ENCODE assay signal across 9 cellular contexts in genomic region chr3:160038862-160039562, GRCh38. TPM values are rescaled to one million over a fixed set of nuclear protein-coding genes. Genes with fewer than 3 reads are reported as not detected.
DNase-seq lines count a peak whose midpoint lies in the region; ATAC-seq and TF ChIP-seq lines count a peak whose summit lies in the region.
"Had no signal": no experiment of that assay in that cellular context is flagged by ENCODE, and none has a peak within 500 bp of the region (broad histone marks: within the 10 kb centered on the region; RNA-seq: fewer than 3 reads in every experiment).

No MANE protein-coding gene starts in this region.

- no peak overlapping the region for H3K23ac ChIP-seq in H9 (ENCODE audit: insufficient read length, low read depth, low read length)

- H3K79me2 ChIP-seq in H9 (ENCODE audit: insufficient read depth, low read length), result no peaks in the 10 kb centered on the region

- H2BK15ac ChIP-seq in H9 (ENCODE audit: low read depth, low read length), result no peak overlapping the region

- no peak overlapping the region for H3K27ac ChIP-seq in H9 (ENCODE audit: insufficient read length, low read depth, low read length)
- no peak overlapping the region for H3K27ac ChIP-seq in iPS-20b (ENCODE audit: low read length)
- no peak overlapping the region for H3K27ac ChIP-seq in thoracic aorta

- no peak overlapping the region for H4K5ac ChIP-seq in H9 (ENCODE audit: insufficient read length, low read depth, low read length)

- WGBS in H9 (ENCODE audit: extremely low coverage, insufficient read length, low lambda C conversion rate), result no CpG with 5 or more reads among the region's 36 CpGs

- TF ChIP-seq CTCF in CD14-positive monocyte (IDR thresholded peaks at IDR 0.05) (no peak), H9 (conservative IDR thresholded peaks at IDR 0.05) (no peak), thoracic aorta (IDR thresholded peaks at IDR 0.05) (no peak)

- H2AFZ ChIP-seq in H9 (ENCODE audit: low read length), result no peak overlapping the region

- H3K36me3 ChIP-seq in iPS-20b (ENCODE audit: insufficient read depth, low read depth, low read length) (no peaks in the 10 kb centered on the region), thoracic aorta (no peaks in the 10 kb centered on the region)

- no peaks in the 10 kb centered on the region for H3K79me1 ChIP-seq in H9 (ENCODE audit: insufficient read depth, low read depth, low read length, poor library complexity, severe bottlenecking)

- H3K4me3 Mint-ChIP-seq in CD14-positive monocyte (peak overlapping the region; percentile 59 to 90), H9 (peak overlapping the region; percentile 71 to 79)
- H3K4me3 Mint-ChIP-seq in activated T-helper 17 cell treated with anti-CD3 and anti-CD28 coated beads, Interleukin-2, amount 50 U/mL, for 72 hours, result no peak overlapping the region

- H2BK5ac ChIP-seq in H9 (ENCODE audit: insufficient read length, low read length), result no peak overlapping the region

- H3K23me2 ChIP-seq in H9 (ENCODE audit: insufficient read length, low read depth, low read length, poor library complexity, severe bottlenecking), result peaks cover 7% of the 10 kb centered on the region

- no peak overlapping the region for H3K4ac ChIP-seq in H9 (ENCODE audit: low read depth, low read length)

- H3K27me3 ChIP-seq in H9 (ENCODE audit: insufficient read depth, low read length) (no peaks in the 10 kb centered on the region; the same call in 1 of the 2 replicates), iPS-20b (ENCODE audit: insufficient read depth, low read length) (peaks cover 25% of the 10 kb centered on the region), thoracic aorta (replicated peaks; ENCODE audit: insufficient read depth) (no peaks in the 10 kb centered on the region)

- H3K27me3 Mint-ChIP-seq in CD14-positive monocyte (ENCODE audit: low read depth in 3 of 3) (peaks cover 30 to 37% (median 30%) of the 10 kb centered on the region in 3 donors), H9 (ENCODE audit: low read depth) (peaks cover 35% of the 10 kb centered on the region)
- H3K27me3 Mint-ChIP-seq in activated T-helper 17 cell treated with anti-CD3 and anti-CD28 coated beads, Interleukin-2, amount 50 U/mL, for 72 hours, result peaks cover 36% of the 10 kb centered on the region

- H3K14ac ChIP-seq in H9 (ENCODE audit: insufficient read depth, low read length), result peak overlapping the region; percentile 79

- H3K4me2 ChIP-seq in H9 (ENCODE audit: insufficient read depth, insufficient read length, low read length), result peak overlapping the region; percentile 48

- H3K4me3 ChIP-seq in iPS-20b (ENCODE audit: low read length) (peak overlapping the region; percentile 66), thoracic aorta (peak overlapping the region; percentile 66)

- H3K4me1 Mint-ChIP-seq in CD14-positive monocyte, result peaks cover 15% of the 10 kb centered on the region
- H3K4me1 Mint-ChIP-seq in H9, result peaks cover 18 to 23% of the 10 kb centered on the region in 2 experiments
- peaks cover 4% of the 10 kb centered on the region for H3K4me1 Mint-ChIP-seq in activated T-helper 17 cell treated with anti-CD3 and anti-CD28 coated beads, Interleukin-2, amount 50 U/mL, for 72 hours

- no peak overlapping the region for H3K56ac ChIP-seq in H9 (ENCODE audit: insufficient read length, low read depth, low read length)

- H3K36me3 Mint-ChIP-seq in CD14-positive monocyte (peaks cover 0 to 3% of the 10 kb centered on the region in 2 donors), H9 (ENCODE audit: insufficient read depth in 1 of 3, low read depth in 3 of 3) (peaks cover 2 to 17% (median 10%) of the 10 kb centered on the region in 3 experiments; a peak in 6 of 7 replicates)
- H3K36me3 Mint-ChIP-seq in activated T-helper 17 cell treated with anti-CD3 and anti-CD28 coated beads, Interleukin-2, amount 50 U/mL, for 72 hours (ENCODE audit: low read depth), result no peaks in the 10 kb centered on the region

- no peak overlapping the region for H3T11ph ChIP-seq in H9 (ENCODE audit: low read length)

- H3K9ac ChIP-seq in H9 (ENCODE audit: extremely low read depth, insufficient read length, low read length) (no peak overlapping the region), iPS-20b (ENCODE audit: low read depth, low read length) (peak overlapping the region; percentile 59; the same call in 1 of the 2 replicates)

- H3K9me3 Mint-ChIP-seq in CD14-positive monocyte, result peaks cover 17 to 25% (median 17%) of the 10 kb centered on the region in 7 donors
- peaks cover 16% of the 10 kb centered on the region in 2 experiments for H3K9me3 Mint-ChIP-seq in H9
- H3K9me3 Mint-ChIP-seq in activated T-helper 17 cell treated with anti-CD3 and anti-CD28 coated beads, Interleukin-2, amount 50 U/mL, for 72 hours, result peaks cover 16% of the 10 kb centered on the region

- intact Hi-C loops in CD14-positive monocyte (cut with micrococcal nuclease), result loop anchor here (10.0 kb wide), 1 partner anchor 176 kb away; no protein-coding TSS in a partner anchor

- no peak overlapping the region for H2BK12ac ChIP-seq in H9 (ENCODE audit: insufficient read length, low read depth, low read length)

- no peak overlapping the region for H3K18ac ChIP-seq in H9 (ENCODE audit: insufficient read length, low read depth, low read length)

- H2AK5ac ChIP-seq in H9 (ENCODE audit: insufficient read length, low read length), result no peak overlapping the region

- H3K27ac Mint-ChIP-seq in CD14-positive monocyte (no peak overlapping the region), H9 (no peak overlapping the region)
- H3K27ac Mint-ChIP-seq in activated T-helper 17 cell treated with anti-CD3 and anti-CD28 coated beads, Interleukin-2, amount 50 U/mL, for 72 hours, result no peak overlapping the region
- H3K27ac Mint-ChIP-seq: activated naive CD4-positive, alpha-beta T cell treated with anti-CD3 and anti-CD28 coated beads, Interleukin-2, amount 50 U/mL, for 72 hours had no signal

- H3K9me3 ChIP-seq in H9 (ENCODE audit: control insufficient read depth, low read depth, low read length) (peaks cover 6% of the 10 kb centered on the region), iPS-20b (ENCODE audit: insufficient read depth, low read depth, low read length) (peaks cover 5% of the 10 kb centered on the region; the same call in 1 of the 2 replicates), thoracic aorta (no peaks in the 10 kb centered on the region)

- no peak overlapping the region for H4K8ac ChIP-seq in H9 (replicated peaks; ENCODE audit: insufficient read length, low read depth, low read length)

- H3K4me1 ChIP-seq in H9 (ENCODE audit: insufficient read depth, low read length) (no peaks in the 10 kb centered on the region), iPS-20b (ENCODE audit: insufficient read depth, low read length) (peaks cover 8% of the 10 kb centered on the region; the same call in 1 of the 2 replicates), thoracic aorta (ENCODE audit: control insufficient read depth in 1 of 2, low read depth in 2 of 2) (peaks cover 2 to 7% of the 10 kb centered on the region in 2 donors)

- ATAC-seq in activated T-helper 17 cell treated with anti-CD3 and anti-CD28 coated beads, Interleukin-2, amount 50 U/mL, for 72 hours (replicated peaks), result peak; percentile 11
- no peak for ATAC-seq in thoracic aorta (ENCODE audit: insufficient number of reproducible peaks, low FRiP score, low read depth)

- no peaks in the 10 kb centered on the region for H4K20me1 ChIP-seq in H9 (ENCODE audit: control insufficient read depth, insufficient read depth, insufficient read length)

- no peak overlapping the region for H4K91ac ChIP-seq in H9 (ENCODE audit: insufficient read length, low read depth, low read length)

- no peak overlapping the region for H2BK120ac ChIP-seq in H9 (ENCODE audit: low read depth, low read length, poor library complexity, severe bottlenecking)

- H2BK20ac ChIP-seq in H9 (ENCODE audit: low read depth, low read length, poor library complexity, severe bottlenecking), result no peak overlapping the region

- DNase-seq in CD14-positive monocyte (ENCODE audit: low spot score) (no peak), H9 (peak; percentile 54), thoracic aorta (ENCODE audit: low spot score) (no peak), hippocampal formation (lab: John Stamatoyannopoulos, UW) (no peak)
- no peak for DNase-seq in activated effector memory CD4-positive, alpha-beta T cell treated with anti-CD3 and anti-CD28 coated beads, Interleukin-2, amount 50 U/mL, for 16 hours
- DNase-seq in activated CD4-positive, alpha-beta T cell treated with anti-CD3 and anti-CD28 coated beads, Interleukin-2, amount 50 U/mL, for 4 hours, result no peak

RNA-seq across cellular contexts. Expression of gene IL12A, which starts 50.4 kb away (rescaled TPM):
- polyA plus RNA-seq in CD14-positive monocyte, result under 1 TPM in 1 of 2 donors, not detected in 1; 0.24 TPM
- total RNA-seq in H9 (2021) (0.35 and 0.50 TPM in 2 replicates), thoracic aorta (not detected)
- 1 to 10 TPM in 1 of 2 donors, not detected in 1; 1.8 TPM for total RNA-seq in activated T-helper 17 cell treated with anti-CD3 and anti-CD28 coated beads, Interleukin-2, amount 50 U/mL, for 72 hours
- total RNA-seq: activated naive CD4-positive, alpha-beta T cell treated with anti-CD3 and anti-CD28 coated beads, Interleukin-2, amount 50 U/mL, for 72 hours had no signal
